In genomic region chr14:51382506-51382905, GRCh38 we compare ENCODE assay signal across 19 cellular contexts.
A peak's percentile ranks its signal among the peaks of the same experiment; 100 is the strongest.
DNase-seq lines count a peak whose midpoint lies in the region; ATAC-seq, FAIRE-seq and TF ChIP-seq lines count a peak whose summit lies in the region.
"Had no signal": no experiment of that assay in that cellular context is flagged by ENCODE, and none has a peak within 500 bp of the region (broad histone marks: within the 10 kb centered on the region; RNA-seq: fewer than 3 reads in every experiment).

No MANE protein-coding gene starts in this region.

- no peak overlapping the region for H3K4me3 ChIP-seq in bronchial epithelial cell (ENCODE audit: low read depth, low read length)
- no peak overlapping the region for H3K4me3 ChIP-seq in mesenchymal stem cell (ENCODE audit: insufficient read depth in 1 of 2, low read depth in 1 of 2, low read length in 2 of 2)
- no peak overlapping the region for H3K4me3 ChIP-seq in spleen
- H3K4me3 ChIP-seq: adrenal gland, right atrium auricular region had no signal

- H3K27ac ChIP-seq in mesenchymal stem cell (ENCODE audit: low read length, poor library complexity, severe bottlenecking), result no peak overlapping the region
- H3K27ac ChIP-seq in spleen, result no peak overlapping the region
- H3K27ac ChIP-seq: adrenal gland, neutrophil, right atrium auricular region had no signal

- H3K18ac ChIP-seq in mesenchymal stem cell (ENCODE audit: low read depth in 1 of 2, low read length in 2 of 2), result no peak overlapping the region

- no peaks in the 10 kb centered on the region for H3K79me1 ChIP-seq in mesenchymal stem cell (replicated peaks; ENCODE audit: low read length, poor library complexity, severe bottlenecking)

- 83% methylated on average over 2 of the region's 2 CpGs for WGBS in mesenchymal stem cell
- 87 to 97% (median 93%) methylated on average over 2 of the region's 2 CpGs for WGBS in spleen, 5 donors

- H4K91ac ChIP-seq in mesenchymal stem cell (ENCODE audit: low read length), result no peak overlapping the region

- H3K9ac ChIP-seq in mesenchymal stem cell (ENCODE audit: low read length), result no peak overlapping the region

- no peaks in the 10 kb centered on the region for H3K27me3 ChIP-seq in bronchial epithelial cell (ENCODE audit: control insufficient read depth, insufficient read depth, low read length)
- H3K27me3 ChIP-seq in mesenchymal stem cell (ENCODE audit: control insufficient read depth in 1 of 2, insufficient read depth in 1 of 2, low read length in 2 of 2), result no peaks in the 10 kb centered on the region
- H3K27me3 ChIP-seq in spleen (replicated peaks in 1 of 7), result peaks cover 0 to 3% (median 0%) of the 10 kb centered on the region in 7 donors
- H3K27me3 ChIP-seq: adrenal gland, right atrium auricular region had no signal

- H3K4me1 ChIP-seq in mesenchymal stem cell (ENCODE audit: control insufficient read depth, insufficient read depth, low read depth, low read length) (peaks cover 2% of the 10 kb centered on the region), spleen (no peaks in the 10 kb centered on the region)
- H3K4me1 ChIP-seq: adrenal gland, right atrium auricular region had no signal

- H2BK15ac ChIP-seq in mesenchymal stem cell (ENCODE audit: low read depth, poor library complexity, severe bottlenecking), result no peak overlapping the region

- FAIRE-seq in bronchial epithelial cell (lab: Jason Lieb, UNC), result peak; percentile 95

- no peak overlapping the region for H3K14ac ChIP-seq in mesenchymal stem cell (ENCODE audit: low read length in 2 of 2)

- no peak overlapping the region for H3K23ac ChIP-seq in mesenchymal stem cell (ENCODE audit: low read length in 2 of 2)

- H2BK12ac ChIP-seq in mesenchymal stem cell (ENCODE audit: low read length in 2 of 2), result no peak overlapping the region

- no peak overlapping the region for H2BK120ac ChIP-seq in mesenchymal stem cell (ENCODE audit: low read depth, low read length)

- intact Hi-C loops in spleen (cut with DNase I; ENCODE audit: low total_unique reads), result no loop called here

- H2AFZ ChIP-seq in mesenchymal stem cell (ENCODE audit: low read depth, low read length), result no peak overlapping the region

- no peaks in the 10 kb centered on the region for H3K36me3 ChIP-seq in bronchial epithelial cell (ENCODE audit: control insufficient read depth, insufficient read depth, low read length)
- no peaks in the 10 kb centered on the region for H3K36me3 ChIP-seq in mesenchymal stem cell (ENCODE audit: control insufficient read depth in 1 of 2, insufficient read depth in 2 of 2, low read depth in 1 of 2, low read length in 2 of 2)
- no peaks in the 10 kb centered on the region for H3K36me3 ChIP-seq in spleen
- H3K36me3 ChIP-seq: adrenal gland, neutrophil, right atrium auricular region had no signal

- H4K8ac ChIP-seq in mesenchymal stem cell (ENCODE audit: low read length), result peak overlapping the region; percentile 38

- TF ChIP-seq CTCF in bronchial epithelial cell (IDR thresholded peaks at IDR 0.05; ENCODE audit: insufficient read depth, low read length, severe bottlenecking) (no peak), spleen (IDR thresholded peaks at IDR 0.05 in 8 of 11, conservative IDR thresholded peaks at IDR 0.05 in 3 of 11) (no peak)

- TF ChIP-seq POLR2A in spleen (IDR thresholded peaks at IDR 0.05), result no peak

- no peak overlapping the region for H3K4me2 ChIP-seq in mesenchymal stem cell (ENCODE audit: low read length, poor library complexity, severe bottlenecking)

- H3K4ac ChIP-seq in mesenchymal stem cell (ENCODE audit: low read depth in 1 of 2, low read length in 2 of 2), result peak overlapping the region in 1 of 2 experiments; percentile 35

- DNase-seq in DMS79 (lab: John Stamatoyannopoulos, UW), result peak; percentile 100
- DNase-seq in NCI-H2171 (lab: John Stamatoyannopoulos, UW), result peak; percentile 63
- DNase-seq in bronchial epithelial cell (ENCODE audit: low read depth), result peak; percentile 100
- no peak for DNase-seq in mesenchymal stem cell
- DNase-seq in activated CD8-positive, alpha-beta memory T cell treated with anti-CD3 and anti-CD28 coated beads, Interleukin-2, amount 50 U/mL, for 48 hours, result no peak
- DNase-seq in spleen, result no peak
- no peak for DNase-seq in putamen (ENCODE audit: low spot score)
- DNase-seq: activated CD4-positive, alpha-beta T cell treated with anti-CD3 and anti-CD28 coated beads for 36 hours; activated effector memory CD4-positive, alpha-beta T cell treated with Interleukin-2 at 50 U/mL for 16 hours; adrenal gland; DND-41; foreskin fibroblast; MV-4-11; NCI-H226; stimulated activated CD4-positive, alpha-beta T cell treated with anti-CD3 and anti-CD28 coated beads, Interleukin-15, amount 100 ng/mL, for 24 hours had no signal

- no peak overlapping the region for H2BK5ac ChIP-seq in mesenchymal stem cell (ENCODE audit: low read depth, low read length, poor library complexity, severe bottlenecking)

- no peak overlapping the region for H2AK5ac ChIP-seq in mesenchymal stem cell (ENCODE audit: low read length, severe bottlenecking)

- no peaks in the 10 kb centered on the region for H3K9me3 ChIP-seq in mesenchymal stem cell (ENCODE audit: control insufficient read depth, low read length)
- no peaks in the 10 kb centered on the region for H3K9me3 ChIP-seq in spleen
- H3K9me3 ChIP-seq: adrenal gland, neutrophil, right atrium auricular region had no signal

- no peak for ATAC-seq in HG03280 (IDR thresholded peaks at IDR 0.05; ENCODE audit: unreplicated experiment)
- ATAC-seq: activated CD4-positive, alpha-beta T cell treated with anti-CD3 and anti-CD28 coated beads for 36 hours; left lobe of liver had no signal

Comparison
In these comparisons a context has a peak if more than half of its experiments do, and no peak if none do; other contexts are left out.
1. DNase-seq: peak in DMS79 (single experiment), NCI-H2171 (single experiment) and bronchial epithelial cell (single experiment); none in mesenchymal stem cell (single experiment), activated CD8-positive, alpha-beta memory T cell treated with anti-CD3 and anti-CD28 coated beads, Interleukin-2, amount 50 U/mL, for 48 hours (single experiment), spleen (single experiment) and putamen (single experiment).